ENCODE assay signal across 18 cellular contexts in the genomic region with DNA sequence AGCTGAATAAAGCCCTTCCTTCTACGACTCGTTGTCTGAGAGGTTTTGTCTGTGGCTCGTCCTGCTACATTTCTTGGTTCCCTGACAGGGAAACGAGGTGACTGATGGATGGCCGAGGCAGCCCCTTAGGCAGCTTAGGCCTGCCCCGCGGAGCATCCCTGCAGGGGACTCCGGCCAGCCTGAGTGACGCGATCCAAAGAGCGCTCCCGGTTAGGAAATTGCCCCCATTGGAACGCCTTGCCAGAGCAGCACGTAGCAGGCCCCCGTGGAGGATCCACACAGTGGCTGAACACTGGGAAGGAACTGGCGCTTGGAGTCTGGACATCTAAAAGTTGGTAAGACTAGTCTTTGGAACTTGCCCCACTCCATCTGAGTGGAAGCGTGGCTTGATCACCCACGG.
DNase-seq lines count a peak whose midpoint lies in the region; ATAC-seq, FAIRE-seq and TF ChIP-seq lines count a peak whose summit lies in the region.
"Had no signal": no experiment of that assay in that cellular context is flagged by ENCODE, and none has a peak within 500 bp of the region (broad histone marks: within the 10 kb centered on the region; RNA-seq: fewer than 3 reads in every experiment).

No MANE protein-coding gene starts in this region.

- peak overlapping the region; percentile 49 for H3K9ac ChIP-seq in iPS-20b (ENCODE audit: low read depth, low read length)

- H3K27me3 Mint-ChIP-seq in progenitor cell of endocrine pancreas, result peaks cover 6% of the 10 kb centered on the region
- H3K27me3 Mint-ChIP-seq: natural killer cell treated with Interleukin-12 subunit alpha and Interleukin-12 subunit beta and Interleukin-15 and Interleukin-18, amount 100 ng/mL, for 72 hours had no signal

- DNase-seq in GM12865 (ENCODE audit: low read depth) (peak; percentile 9), RCC 7860 (ENCODE audit: low spot score) (peak; percentile 23), progenitor cell of endocrine pancreas (ENCODE audit: low spot score, unreplicated experiment) (no peak), NCI-H69 (lab: John Stamatoyannopoulos, UW) (no peak), GM19240 (ENCODE audit: insufficient read length, low spot score) (no peak)
- DNase-seq: activated naive CD8-positive, alpha-beta T cell treated with anti-CD3 and anti-CD28 coated beads for 36 hours; body of pancreas; CD8-positive, alpha-beta T cell; cortex of kidney; EL; HCEC 1CT; NCI-H1694 had no signal

- peaks cover 1% of the 10 kb centered on the region for H3K36me3 Mint-ChIP-seq in progenitor cell of endocrine pancreas (ENCODE audit: insufficient read depth)
- H3K36me3 Mint-ChIP-seq: activated naive CD8-positive, alpha-beta T cell treated with anti-CD3 and anti-CD28 coated beads for 36 hours; CD8-positive, alpha-beta T cell; natural killer cell treated with Interleukin-12 subunit alpha and Interleukin-12 subunit beta and Interleukin-15 and Interleukin-18, amount 100 ng/mL, for 72 hours had no signal

- no peak for FAIRE-seq in RCC 7860 (lab: Jason Lieb, UNC)

- peaks cover 3% of the 10 kb centered on the region for H3K4me1 Mint-ChIP-seq in progenitor cell of endocrine pancreas (ENCODE audit: low read depth)
- H3K4me1 Mint-ChIP-seq: activated naive CD8-positive, alpha-beta T cell treated with anti-CD3 and anti-CD28 coated beads for 36 hours had no signal

- no peak for TF ChIP-seq CTCF in GM12865 (IDR thresholded peaks at IDR 0.05; ENCODE audit: insufficient read depth, low read depth, low read length, missing control alignments)
- no peak for TF ChIP-seq CTCF in progenitor cell of endocrine pancreas (IDR thresholded peaks at IDR 0.05; ENCODE audit: unreplicated experiment)

- no peak overlapping the region for H3K27ac ChIP-seq in iPS-20b (ENCODE audit: low read length)
- H3K27ac ChIP-seq: body of pancreas, hepatocyte, SK-N-MC had no signal

- no peaks in the 10 kb centered on the region for H3K9me3 Mint-ChIP-seq in progenitor cell of endocrine pancreas (ENCODE audit: low read depth)
- H3K9me3 Mint-ChIP-seq: activated naive CD8-positive, alpha-beta T cell treated with anti-CD3 and anti-CD28 coated beads for 36 hours; activated T-helper 1 cell treated with anti-CD3 and anti-CD28 coated beads, Interleukin-12 subunit alpha, Interleukin-12 subunit beta, Interleukin-2, Interleukin-4 antibody, amounts not matched to agents 30 ng/mL and 10 ng/mL and 1 ng/mL, durations not matched to agents 14 hours and 24 hours and 36 hours; CD8-positive, alpha-beta T cell; natural killer cell treated with Interleukin-12 subunit alpha and Interleukin-12 subunit beta and Interleukin-15 and Interleukin-18, amount 100 ng/mL, for 72 hours had no signal

- H3K27ac Mint-ChIP-seq in progenitor cell of endocrine pancreas, result peak overlapping the region; percentile 66
- H3K27ac Mint-ChIP-seq: activated naive CD8-positive, alpha-beta T cell treated with anti-CD3 and anti-CD28 coated beads for 36 hours; activated T-helper 1 cell treated with anti-CD3 and anti-CD28 coated beads, Interleukin-12 subunit alpha, Interleukin-12 subunit beta, Interleukin-2, Interleukin-4 antibody, amounts not matched to agents 30 ng/mL and 10 ng/mL and 1 ng/mL, durations not matched to agents 14 hours and 24 hours and 36 hours; CD8-positive, alpha-beta T cell; natural killer cell treated with Interleukin-12 subunit alpha and Interleukin-12 subunit beta and Interleukin-15 and Interleukin-18, amount 100 ng/mL, for 72 hours had no signal

- H3K4me1 ChIP-seq in iPS-20b (ENCODE audit: insufficient read depth, low read length), result peaks cover 43% of the 10 kb centered on the region; the same call in 1 of the 2 replicates
- H3K4me1 ChIP-seq: body of pancreas had no signal

- ATAC-seq in HG03571 (IDR thresholded peaks at IDR 0.05; ENCODE audit: unreplicated experiment), result no peak
- ATAC-seq: body of pancreas; CD8-positive, alpha-beta T cell; natural killer cell treated with Interleukin-12 subunit alpha and Interleukin-12 subunit beta and Interleukin-15 and Interleukin-18, amount 100 ng/mL, for 72 hours had no signal

- H3K4me3 Mint-ChIP-seq in progenitor cell of endocrine pancreas (ENCODE audit: low read depth), result no peak overlapping the region
- H3K4me3 Mint-ChIP-seq: activated naive CD8-positive, alpha-beta T cell treated with anti-CD3 and anti-CD28 coated beads for 36 hours; activated T-helper 1 cell treated with anti-CD3 and anti-CD28 coated beads, Interleukin-12 subunit alpha, Interleukin-12 subunit beta, Interleukin-2, Interleukin-4 antibody, amounts not matched to agents 30 ng/mL and 10 ng/mL and 1 ng/mL, durations not matched to agents 14 hours and 24 hours and 36 hours; CD8-positive, alpha-beta T cell; natural killer cell treated with Interleukin-12 subunit alpha and Interleukin-12 subunit beta and Interleukin-15 and Interleukin-18, amount 100 ng/mL, for 72 hours had no signal

- no peaks in the 10 kb centered on the region for H3K36me3 ChIP-seq in iPS-20b (ENCODE audit: insufficient read depth, low read depth, low read length)

- peak overlapping the region; percentile 23 for H3K4me3 ChIP-seq in GM12865 (ENCODE audit: low read depth, low read length)
- H3K4me3 ChIP-seq in iPS-20b (ENCODE audit: low read length), result peak overlapping the region; percentile 19
- H3K4me3 ChIP-seq: body of pancreas, hepatocyte, SK-N-MC had no signal

- H3K9me3 ChIP-seq in iPS-20b (ENCODE audit: insufficient read depth, low read depth, low read length), result no peaks in the 10 kb centered on the region; the same call in 1 of the 2 replicates

- no peaks in the 10 kb centered on the region for H3K27me3 ChIP-seq in iPS-20b (ENCODE audit: insufficient read depth, low read length)
- H3K27me3 ChIP-seq: body of pancreas, hepatocyte had no signal

Comparison
In these comparisons a context has a peak if more than half of its experiments do, and no peak if none do; other contexts are left out.
1. DNase-seq: peak in GM12865 (single experiment) and RCC 7860 (single experiment); none in progenitor cell of endocrine pancreas (single experiment), NCI-H69 (single experiment) and GM19240 (single experiment).